ENCODE assay signal across 18 cellular contexts in genomic region chr22:46812786-46813185, GRCh38.
"Had no signal": no experiment of that assay in that cellular context is flagged by ENCODE, and none has a peak within 500 bp of the region (broad histone marks: within the 10 kb centered on the region; RNA-seq: fewer than 3 reads in every experiment).

No MANE protein-coding gene starts in this region.

- ATAC-seq: activated T-helper 17 cell treated with anti-CD3 and anti-CD28 coated beads, Interleukin-2, amount 50 U/mL, for 72 hours; foreskin keratinocyte had no signal

- H3K27me3 Mint-ChIP-seq: activated B cell treated with CpG ODN at 0.5 μM for 24 hours; activated CD4-positive, alpha-beta memory T cell treated with anti-CD3 and anti-CD28 coated beads, Interleukin-2, amount 10 ng/mL, durations not matched to agents 7 days and 5 days; activated naive CD8-positive, alpha-beta T cell treated with anti-CD3 and anti-CD28 coated beads for 36 hours; activated T-cell treated with anti-CD3 and anti-CD28 coated beads, Interleukin-2, amount 50 U/mL, for 24 hours; activated T-helper 17 cell treated with anti-CD3 and anti-CD28 coated beads, Interleukin-2, amount 50 U/mL, for 72 hours had no signal

- DNase-seq: activated B cell treated with CpG ODN at 0.5 μM for 24 hours; activated CD4-positive, alpha-beta memory T cell treated with anti-CD3 and anti-CD28 coated beads, Interleukin-2, amount 10 ng/mL, durations not matched to agents 7 days and 5 days; activated CD4-positive, alpha-beta T cell treated with anti-CD3 and anti-CD28 coated beads for 4 hours; activated naive CD8-positive, alpha-beta T cell treated with anti-CD3 and anti-CD28 coated beads for 36 hours; activated T-cell treated with anti-CD3 and anti-CD28 coated beads, Interleukin-2, amount 50 U/mL, for 24 hours; central memory CD4-positive, alpha-beta T cell; colonic mucosa; foreskin keratinocyte; left ventricle myocardium inferior; sigmoid colon; stimulated activated CD4-positive, alpha-beta T cell treated with anti-CD3 and anti-CD28 coated beads, Interleukin-2, amount 100 ng/mL, for 48 hours; stimulated activated CD8-positive, alpha-beta memory T cell treated with anti-CD3 and anti-CD28 coated beads, Interleukin-4, amount 100 ng/mL, for 48 hours; stimulated activated naive CD4-positive, alpha-beta T cell; testis; trophoblast cell had no signal

- H3K9me3 Mint-ChIP-seq: activated B cell treated with CpG ODN at 0.5 μM for 24 hours; activated T-helper 17 cell treated with anti-CD3 and anti-CD28 coated beads, Interleukin-2, amount 50 U/mL, for 72 hours; T-helper 1 cell treated with Interleukin-12 subunit alpha and Interleukin-12 subunit beta and Interleukin-4 antibody, amounts not matched to agents 30 μg/mL and 1 μg/mL, for 36 hours had no signal

- H3K27ac Mint-ChIP-seq: activated B cell treated with CpG ODN at 0.5 μM for 24 hours; activated CD4-positive, alpha-beta memory T cell treated with anti-CD3 and anti-CD28 coated beads, Interleukin-2, amount 10 ng/mL, durations not matched to agents 7 days and 5 days; activated naive CD8-positive, alpha-beta T cell treated with anti-CD3 and anti-CD28 coated beads for 36 hours; activated T-cell treated with anti-CD3 and anti-CD28 coated beads, Interleukin-2, amount 50 U/mL, for 24 hours; activated T-helper 17 cell treated with anti-CD3 and anti-CD28 coated beads, Interleukin-2, amount 50 U/mL, for 72 hours; T-helper 1 cell treated with Interleukin-12 subunit alpha and Interleukin-12 subunit beta and Interleukin-4 antibody, amounts not matched to agents 30 μg/mL and 1 μg/mL, for 36 hours had no signal

- H3K36me3 ChIP-seq: colonic mucosa, sigmoid colon, vagina had no signal

- H3K4me1 ChIP-seq: testis had no signal

- H3K4me3 ChIP-seq: colonic mucosa, left ventricle myocardium inferior, sigmoid colon, testis, vagina had no signal

- H3K27ac ChIP-seq: colonic mucosa, foreskin keratinocyte, left ventricle myocardium inferior, sigmoid colon, testis, vagina had no signal

- H3K4me3 Mint-ChIP-seq: activated B cell treated with CpG ODN at 0.5 μM for 24 hours; activated CD4-positive, alpha-beta memory T cell treated with anti-CD3 and anti-CD28 coated beads, Interleukin-2, amount 10 ng/mL, durations not matched to agents 7 days and 5 days; activated naive CD8-positive, alpha-beta T cell treated with anti-CD3 and anti-CD28 coated beads for 36 hours; activated T-cell treated with anti-CD3 and anti-CD28 coated beads, Interleukin-2, amount 50 U/mL, for 24 hours; activated T-helper 17 cell treated with anti-CD3 and anti-CD28 coated beads, Interleukin-2, amount 50 U/mL, for 72 hours; T-helper 1 cell treated with Interleukin-12 subunit alpha and Interleukin-12 subunit beta and Interleukin-4 antibody, amounts not matched to agents 30 μg/mL and 1 μg/mL, for 36 hours had no signal

- H3K9me3 ChIP-seq: colonic mucosa, left ventricle myocardium inferior, sigmoid colon, testis, vagina had no signal

- H3K27me3 ChIP-seq: colonic mucosa, foreskin keratinocyte, sigmoid colon, testis, vagina had no signal
